Comparison of ENCODE assay signal across 18 cellular contexts in genomic region chr6:75350156-75350555, GRCh38.
DNase-seq lines count a peak whose midpoint lies in the region; ATAC-seq and TF ChIP-seq lines count a peak whose summit lies in the region.
"Had no signal": no experiment of that assay in that cellular context is flagged by ENCODE, and none has a peak within 500 bp of the region (broad histone marks: within the 10 kb centered on the region; RNA-seq: fewer than 3 reads in every experiment).

No MANE protein-coding gene starts in this region.

- ATAC-seq in right cardiac atrium (no peak), left cardiac atrium (no peak), GM21447 (IDR thresholded peaks at IDR 0.05; ENCODE audit: unreplicated experiment) (no peak)
- ATAC-seq: T-cell had no signal

- H3K27ac Mint-ChIP-seq in type B pancreatic cell = peak overlapping the region; percentile 16
- H3K27ac Mint-ChIP-seq: T-cell had no signal

- no peak for TF ChIP-seq POLR2A in esophagus muscularis mucosa (IDR thresholded peaks at IDR 0.05; ENCODE audit: low read depth)

- peak overlapping the region; percentile 55 for H3K4me3 ChIP-seq in right cardiac atrium (ENCODE audit: low read length)
- H3K4me3 ChIP-seq in esophagus muscularis mucosa = peak overlapping the region in 3 of 4 donors; percentile 42 to 48 (median 48)
- peak overlapping the region; percentile 50 for H3K4me3 ChIP-seq in neuron (ENCODE audit: low read length)

- peaks cover 6 to 22% (median 9%) of the 10 kb centered on the region in 4 donors for H3K36me3 ChIP-seq in esophagus muscularis mucosa
- no peaks in the 10 kb centered on the region for H3K36me3 ChIP-seq in neuron (ENCODE audit: insufficient read depth, low read length)
- H3K36me3 ChIP-seq: thyroid gland had no signal

- no peaks in the 10 kb centered on the region for H3K9me3 ChIP-seq in right cardiac atrium (ENCODE audit: control insufficient read depth, low read length)
- H3K9me3 ChIP-seq in esophagus muscularis mucosa = no peaks in the 10 kb centered on the region
- no peaks in the 10 kb centered on the region for H3K9me3 ChIP-seq in neuron (ENCODE audit: low read length)
- H3K9me3 ChIP-seq: thyroid gland had no signal

- TF ChIP-seq EP300 in esophagus muscularis mucosa (IDR thresholded peaks at IDR 0.05) = no peak

- intact Hi-C loops in right cardiac atrium (cut with DNase I) = no loop called here
- intact Hi-C loops in left cardiac atrium (cut with DNase I) = no loop called here
- intact Hi-C loops in esophagus muscularis mucosa (cut with DNase I) = no loop called here

- H3K4me3 Mint-ChIP-seq in type B pancreatic cell = peak overlapping the region; percentile 84
- H3K4me3 Mint-ChIP-seq: T-cell had no signal

- DNase-seq in right cardiac atrium (no peak), left cardiac atrium (no peak), esophagus muscularis mucosa (ENCODE audit: extremely low spot score) (no peak), type B pancreatic cell (ENCODE audit: extremely low spot score, unreplicated experiment) (no peak), NCI-H2227 treated with DMSO at 0.1 percent for 48 hours (lab: John Stamatoyannopoulos, UW) (no peak), NCI-H226 (no peak)
- DNase-seq: activated gamma-delta T cell treated with Interleukin-2 at 50 U/mL for 16 hours; DMS 273 treated with DMSO at 0.1 percent for 48 hours; foreskin melanocyte; GDM1; NCI-H2029 treated with DMSO at 0.1 percent for 48 hours; NCI-H510A; stimulated activated CD4-positive, alpha-beta T cell treated with anti-CD3 and anti-CD28 coated beads, Interleukin-12 subunit alpha, Interleukin-12 subunit beta, amount 100 ng/mL, for 4 hours; T-cell had no signal

- no peaks in the 10 kb centered on the region for H3K27me3 ChIP-seq in right cardiac atrium (ENCODE audit: control insufficient read depth, insufficient read depth)
- no peaks in the 10 kb centered on the region for H3K27me3 ChIP-seq in esophagus muscularis mucosa
- H3K27me3 ChIP-seq in neuron (ENCODE audit: insufficient read depth, low read length) = no peaks in the 10 kb centered on the region
- H3K27me3 ChIP-seq: thyroid gland had no signal

- peaks cover 34% of the 10 kb centered on the region for H3K4me1 Mint-ChIP-seq in type B pancreatic cell (ENCODE audit: unreplicated experiment)

- H3K4me1 ChIP-seq in right cardiac atrium (ENCODE audit: control insufficient read depth, insufficient read depth, low read length) (peaks cover 3% of the 10 kb centered on the region), esophagus muscularis mucosa (peaks cover 9 to 35% (median 28%) of the 10 kb centered on the region in 4 donors), neuron (ENCODE audit: insufficient read depth, low read length) (peaks cover 13% of the 10 kb centered on the region)

- H2AFZ ChIP-seq in neuron (ENCODE audit: low read depth, low read length) = peak overlapping the region; percentile 83

- H3K27ac ChIP-seq in right cardiac atrium (ENCODE audit: low read length) = peak overlapping the region; percentile 48
- H3K27ac ChIP-seq in esophagus muscularis mucosa (replicated peaks in 1 of 4) = peak overlapping the region; percentile 49 to 69 (median 61)
- H3K27ac ChIP-seq: C4-2B had no signal

- H3K36me3 Mint-ChIP-seq in type B pancreatic cell = no peaks in the 10 kb centered on the region
- H3K36me3 Mint-ChIP-seq: T-cell had no signal

- H3K9me3 Mint-ChIP-seq in type B pancreatic cell = no peaks in the 10 kb centered on the region
- H3K9me3 Mint-ChIP-seq: T-cell had no signal

- WGBS in right cardiac atrium = 25% methylated on average over 3 of the region's 3 CpGs
- WGBS in esophagus muscularis mucosa = 33% methylated on average over 3 of the region's 3 CpGs

- no peaks in the 10 kb centered on the region for H3K27me3 Mint-ChIP-seq in type B pancreatic cell

- TF ChIP-seq CTCF in esophagus muscularis mucosa (IDR thresholded peaks at IDR 0.05) (no peak), type B pancreatic cell (conservative IDR thresholded peaks at IDR 0.05) (no peak)
